In genomic region chr13:33454844-33455256, GRCh38 we compare ENCODE assay signal across 18 cellular contexts.
DNase-seq lines count a peak whose midpoint lies in the region; ATAC-seq and TF ChIP-seq lines count a peak whose summit lies in the region.
"Had no signal": no experiment of that assay in that cellular context is flagged by ENCODE, and none has a peak within 500 bp of the region (broad histone marks: within the 10 kb centered on the region; RNA-seq: fewer than 3 reads in every experiment).

No MANE protein-coding gene starts in this region.

- TF ChIP-seq POLR2A in uterus (IDR thresholded peaks at IDR 0.05), result no peak

- H3K4me1 ChIP-seq in uterus, result no peaks in the 10 kb centered on the region

- no peaks in the 10 kb centered on the region for H3K9me3 ChIP-seq in uterus

- no peak for ATAC-seq in GM19397 (IDR thresholded peaks at IDR 0.05; ENCODE audit: unreplicated experiment)
- ATAC-seq: activated CD4-positive, alpha-beta T cell treated with anti-CD3 and anti-CD28 coated beads for 36 hours; T-helper 17 cell had no signal

- no peaks in the 10 kb centered on the region for H3K27me3 ChIP-seq in uterus

- H3K4me3 ChIP-seq in uterus, result no peak overlapping the region

- TF ChIP-seq CTCF in uterus (IDR thresholded peaks at IDR 0.05), result no peak

- DNase-seq in HS-5 (ENCODE audit: low read depth) (peak; percentile 25), dedifferentiated amniotic fluid mesenchymal stem cell (ENCODE audit: extremely low spot score) (peak; percentile 18), myocyte (ENCODE audit: low read depth) (peak; percentile 47), uterus (no peak), caudate nucleus (lab: John Stamatoyannopoulos, UW) (no peak)
- DNase-seq in activated CD4-positive, CD25-positive, alpha-beta regulatory T cell (lab: John Stamatoyannopoulos, UW), result no peak
- DNase-seq: activated CD4-positive, alpha-beta T cell treated with anti-CD3 and anti-CD28 coated beads for 36 hours; activated T-cell treated with anti-CD3 and anti-CD28 coated beads, Interleukin-2, amount 50 U/mL, for 48 hours; CD4-positive, CD25-positive, alpha-beta regulatory T cell; midbrain; NCI-H1694; NCI-H69; posterior cingulate gyrus; stimulated activated CD4-positive, alpha-beta T cell treated with anti-CD3 and anti-CD28 coated beads, Interleukin-2, amount 100 ng/mL, for 24 hours; stimulated activated CD8-positive, alpha-beta memory T cell treated with anti-CD3 and anti-CD28 coated beads, Interleukin-4, amount 100 ng/mL, for 48 hours; T-helper 17 cell had no signal

- peak overlapping the region; percentile 62 to 87 for H3K27ac ChIP-seq in uterus
- H3K27ac ChIP-seq in caudate nucleus (ENCODE audit: low read depth, low read length), result no peak overlapping the region
- H3K27ac ChIP-seq: KMS-11 had no signal

- no peaks in the 10 kb centered on the region for H3K36me3 ChIP-seq in uterus

- intact Hi-C loops in uterus (cut with DNase I; ENCODE audit: low total_unique reads), result no loop called here

Comparison
In these comparisons a context has a peak if more than half of its experiments do, and no peak if none do; other contexts are left out.
1. DNase-seq: peak in HS-5 (single experiment), dedifferentiated amniotic fluid mesenchymal stem cell (single experiment) and myocyte (single experiment); none in uterus (0 of 2), caudate nucleus (0 of 61) and activated CD4-positive, CD25-positive, alpha-beta regulatory T cell (0 of 4).